ENCODE assay signal across 9 cellular contexts in genomic region chr3:19012846-19013245, GRCh38.
"Had no signal": no experiment of that assay in that cellular context is flagged by ENCODE, and none has a peak within 500 bp of the region (broad histone marks: within the 10 kb centered on the region; RNA-seq: fewer than 3 reads in every experiment).

No MANE protein-coding gene starts in this region.

- H3K4me3 ChIP-seq: GM23248, GM23338, HAP-1 had no signal

- DNase-seq: GM23248, GOT3, H7, H9, HCEC 1CT, HFFc6 had no signal

- ATAC-seq: GM23338, HCT116 had no signal
